Comparison of ENCODE assay signal across 1 cellular context in genomic region chr1:224430511-224431113, GRCh38.
A peak's percentile ranks its signal among the peaks of the same experiment; 100 is the strongest.
TF ChIP-seq lines count a peak whose summit lies in the region.

No MANE protein-coding gene starts in this region.

TF ChIP-seq in K562, 482 proteins besides CTCF, POLR2A, EP300 and RAD21 (continued from another document and continues in another):
- TF ChIP-seq, protein P1, sequence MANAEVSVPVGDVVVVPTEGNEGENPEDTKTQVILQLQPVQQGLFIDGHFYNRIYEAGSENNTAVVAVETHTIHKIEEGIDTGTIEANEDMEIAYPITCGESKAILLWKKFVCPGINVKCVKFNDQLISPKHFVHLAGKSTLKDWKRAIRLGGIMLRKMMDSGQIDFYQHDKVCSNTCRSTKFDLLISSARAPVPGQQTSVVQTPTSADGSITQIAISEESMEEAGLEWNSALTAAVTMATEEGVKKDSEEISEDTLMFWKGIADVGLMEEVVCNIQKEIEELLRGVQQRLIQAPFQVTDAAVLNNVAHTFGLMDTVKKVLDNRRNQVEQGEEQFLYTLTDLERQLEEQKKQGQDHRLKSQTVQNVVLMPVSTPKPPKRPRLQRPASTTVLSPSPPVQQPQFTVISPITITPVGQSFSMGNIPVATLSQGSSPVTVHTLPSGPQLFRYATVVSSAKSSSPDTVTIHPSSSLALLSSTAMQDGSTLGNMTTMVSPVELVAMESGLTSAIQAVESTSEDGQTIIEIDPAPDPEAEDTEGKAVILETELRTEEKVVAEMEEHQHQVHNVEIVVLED (CRISPR knock-in tag; IDR thresholded peaks at IDR 0.05): no peak
- no peak for TF ChIP-seq CEBPG (CRISPR knock-in tag; IDR thresholded peaks at IDR 0.05)
- no peak for TF ChIP-seq CEBPG (tag; conservative IDR thresholded peaks at IDR 0.05 in 1 of 2, IDR thresholded peaks at IDR 0.05 in 1 of 2)
- TF ChIP-seq MYNN (IDR thresholded peaks at IDR 0.05): no peak
- no peak for TF ChIP-seq MYNN (CRISPR knock-in tag; IDR thresholded peaks at IDR 0.05)
- TF ChIP-seq TFAP4 (CRISPR knock-in tag; IDR thresholded peaks at IDR 0.05; ENCODE audit: borderline replicate concordance): peak; percentile 76; the same call in 1 of the 2 replicates
- no peak for TF ChIP-seq THRB (CRISPR knock-in tag; conservative IDR thresholded peaks at IDR 0.05)
- peak; percentile 28; the same call in 1 of the 2 replicates for TF ChIP-seq HES1 (IDR thresholded peaks at IDR 0.05; ENCODE audit: low read depth)
- TF ChIP-seq EGR1 (conservative IDR thresholded peaks at IDR 0.05): peak; percentile 53; the same call in 1 of the 2 replicates
- no peak for TF ChIP-seq ZNF696 (CRISPR knock-in tag; conservative IDR thresholded peaks at IDR 0.05)
- TF ChIP-seq FOXJ2 (tag; IDR thresholded peaks at IDR 0.05): 0 out of 2 replicates have a peak, but pooled peaks have one; percentile 7
- TF ChIP-seq, protein P2, sequence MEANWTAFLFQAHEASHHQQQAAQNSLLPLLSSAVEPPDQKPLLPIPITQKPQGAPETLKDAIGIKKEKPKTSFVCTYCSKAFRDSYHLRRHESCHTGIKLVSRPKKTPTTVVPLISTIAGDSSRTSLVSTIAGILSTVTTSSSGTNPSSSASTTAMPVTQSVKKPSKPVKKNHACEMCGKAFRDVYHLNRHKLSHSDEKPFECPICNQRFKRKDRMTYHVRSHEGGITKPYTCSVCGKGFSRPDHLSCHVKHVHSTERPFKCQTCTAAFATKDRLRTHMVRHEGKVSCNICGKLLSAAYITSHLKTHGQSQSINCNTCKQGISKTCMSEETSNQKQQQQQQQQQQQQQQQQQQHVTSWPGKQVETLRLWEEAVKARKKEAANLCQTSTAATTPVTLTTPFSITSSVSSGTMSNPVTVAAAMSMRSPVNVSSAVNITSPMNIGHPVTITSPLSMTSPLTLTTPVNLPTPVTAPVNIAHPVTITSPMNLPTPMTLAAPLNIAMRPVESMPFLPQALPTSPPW (CRISPR knock-in tag; IDR thresholded peaks at IDR 0.05): peak; percentile 52
- TF ChIP-seq HSF4 (CRISPR knock-in tag; IDR thresholded peaks at IDR 0.05; ENCODE audit: borderline replicate concordance): no peak
- no peak for TF ChIP-seq STAT6 (CRISPR knock-in tag; IDR thresholded peaks at IDR 0.05)
- TF ChIP-seq ZNF408 (CRISPR knock-in tag; IDR thresholded peaks at IDR 0.05; ENCODE audit: low read depth): no peak
- TF ChIP-seq PTRF (tag; IDR thresholded peaks at IDR 0.05): no peak
- no peak for TF ChIP-seq SRF (CRISPR knock-in tag; IDR thresholded peaks at IDR 0.05)
- no peak for TF ChIP-seq ZNF75A (CRISPR knock-in tag; IDR thresholded peaks at IDR 0.05)
- peak; percentile 88 for TF ChIP-seq DPF2 (IDR thresholded peaks at IDR 0.05)
- TF ChIP-seq RBM39 (optimal IDR thresholded peaks at IDR 0.05; ENCODE audit: low read depth, low read length): no peak
- no peak for TF ChIP-seq CTBP1 (IDR thresholded peaks at IDR 0.05; ENCODE audit: borderline replicate concordance)
- TF ChIP-seq ZNF41 (CRISPR knock-in tag; conservative IDR thresholded peaks at IDR 0.05): no peak
- TF ChIP-seq ZNF184 (CRISPR knock-in tag; IDR thresholded peaks at IDR 0.05): no peak
- TF ChIP-seq RNF2 (IDR thresholded peaks at IDR 0.05): 0 out of 2 replicates have a peak, but pooled peaks have one; percentile 18
- no peak for TF ChIP-seq SMARCA5 (IDR thresholded peaks at IDR 0.05)
- no peak for TF ChIP-seq TEAD2 (tag; IDR thresholded peaks at IDR 0.05)
- no peak for TF ChIP-seq NEUROD1 (IDR thresholded peaks at IDR 0.05; ENCODE audit: borderline replicate concordance, low read depth, low read length, partially characterized antibody)
- no peak for TF ChIP-seq EZH2 (IDR thresholded peaks at IDR 0.05; ENCODE audit: borderline replicate concordance, low read depth, low read length)
- TF ChIP-seq ZNF24 (IDR thresholded peaks at IDR 0.05): no peak
- 0 out of 2 replicates have a peak, but pooled peaks have one; percentile 13 for TF ChIP-seq MTA1 (IDR thresholded peaks at IDR 0.05; ENCODE audit: borderline replicate concordance)
- TF ChIP-seq ZNF695 (CRISPR knock-in tag; IDR thresholded peaks at IDR 0.05): no peak
- no peak for TF ChIP-seq SNIP1 (IDR thresholded peaks at IDR 0.05; ENCODE audit: low read depth)
- no peak for TF ChIP-seq TCF7L2 (IDR thresholded peaks at IDR 0.05; ENCODE audit: low read depth, low read length)
- TF ChIP-seq, protein P3, sequence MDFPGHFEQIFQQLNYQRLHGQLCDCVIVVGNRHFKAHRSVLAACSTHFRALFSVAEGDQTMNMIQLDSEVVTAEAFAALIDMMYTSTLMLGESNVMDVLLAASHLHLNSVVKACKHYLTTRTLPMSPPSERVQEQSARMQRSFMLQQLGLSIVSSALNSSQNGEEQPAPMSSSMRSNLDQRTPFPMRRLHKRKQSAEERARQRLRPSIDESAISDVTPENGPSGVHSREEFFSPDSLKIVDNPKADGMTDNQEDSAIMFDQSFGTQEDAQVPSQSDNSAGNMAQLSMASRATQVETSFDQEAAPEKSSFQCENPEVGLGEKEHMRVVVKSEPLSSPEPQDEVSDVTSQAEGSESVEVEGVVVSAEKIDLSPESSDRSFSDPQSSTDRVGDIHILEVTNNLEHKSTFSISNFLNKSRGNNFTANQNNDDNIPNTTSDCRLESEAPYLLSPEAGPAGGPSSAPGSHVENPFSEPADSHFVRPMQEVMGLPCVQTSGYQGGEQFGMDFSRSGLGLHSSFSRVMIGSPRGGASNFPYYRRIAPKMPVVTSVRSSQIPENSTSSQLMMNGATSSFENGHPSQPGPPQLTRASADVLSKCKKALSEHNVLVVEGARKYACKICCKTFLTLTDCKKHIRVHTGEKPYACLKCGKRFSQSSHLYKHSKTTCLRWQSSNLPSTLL (IDR thresholded peaks at IDR 0.05): no peak
- 0 out of 2 replicates have a peak, but pooled peaks have one; percentile 63 for TF ChIP-seq ZNF644 (tag; IDR thresholded peaks at IDR 0.05; ENCODE audit: low read depth)
- TF ChIP-seq NRF1 (conservative IDR thresholded peaks at IDR 0.05 in 1 of 2, IDR thresholded peaks at IDR 0.05 in 1 of 2): no peak
- no peak for TF ChIP-seq XRCC4 (IDR thresholded peaks at IDR 0.05; ENCODE audit: extremely low read depth, insufficient read depth, insufficient read length)
- TF ChIP-seq ZNF324 (CRISPR knock-in tag; IDR thresholded peaks at IDR 0.05): no peak
- no peak for TF ChIP-seq ETV6 (IDR thresholded peaks at IDR 0.05; ENCODE audit: borderline replicate concordance in 1 of 2, low read depth in 2 of 2, low read length in 1 of 2)
- TF ChIP-seq ETV6 (CRISPR knock-in tag; IDR thresholded peaks at IDR 0.05; ENCODE audit: borderline replicate concordance): no peak
- TF ChIP-seq LEF1 (IDR thresholded peaks at IDR 0.05): peak; percentile 76; the same call in 1 of the 2 replicates
- TF ChIP-seq SRSF7 (optimal IDR thresholded peaks at IDR 0.05; ENCODE audit: low read depth, low read length): no peak
- no peak for TF ChIP-seq PPARD (CRISPR knock-in tag; IDR thresholded peaks at IDR 0.05)
- peak in 1 of 2 experiments; percentile 81 for TF ChIP-seq MNT (conservative IDR thresholded peaks at IDR 0.05)
- no peak for TF ChIP-seq CAMTA2 (CRISPR knock-in tag; conservative IDR thresholded peaks at IDR 0.05)
- no peak for TF ChIP-seq ZNF551 (CRISPR knock-in tag; IDR thresholded peaks at IDR 0.05)
- TF ChIP-seq TCF15 (CRISPR knock-in tag; IDR thresholded peaks at IDR 0.05): no peak
- TF ChIP-seq MLLT1 (IDR thresholded peaks at IDR 0.05): 0 out of 4 replicates have a peak, but pooled peaks of 1 of the 2 experiments have one; percentile 39
- TF ChIP-seq FOXK1 (CRISPR knock-in tag; IDR thresholded peaks at IDR 0.05; ENCODE audit: borderline replicate concordance): no peak
